ENCODE assay signal across 1 cellular context in genomic region chr5:143338658-143339366, GRCh38.
TF ChIP-seq lines count a peak whose summit lies in the region.

No MANE protein-coding gene starts in this region.

TF ChIP-seq in GM12878, 131 proteins besides CTCF, POLR2A, EP300 and RAD21 (continued from another document):
- no peak for TF ChIP-seq PBX3 (IDR thresholded peaks at IDR 0.05; ENCODE audit: insufficient replicate concordance, low read depth, low read length)
- peak; percentile 66 for TF ChIP-seq CREB1 (IDR thresholded peaks at IDR 0.05; ENCODE audit: low read depth)
- TF ChIP-seq BCLAF1 (IDR thresholded peaks at IDR 0.05) = no peak
- no peak for TF ChIP-seq CEBPZ (IDR thresholded peaks at IDR 0.05; ENCODE audit: low read depth, low read length)
- TF ChIP-seq CEBPB (IDR thresholded peaks at IDR 0.05; ENCODE audit: borderline replicate concordance in 1 of 2, low read depth in 2 of 2, low read length in 2 of 2) = no peak
- TF ChIP-seq CBX5 (IDR thresholded peaks at IDR 0.05; ENCODE audit: low read depth) = no peak
- no peak for TF ChIP-seq HDAC6 (IDR thresholded peaks at IDR 0.05; ENCODE audit: unreplicated experiment)
- TF ChIP-seq SPI1 (IDR thresholded peaks at IDR 0.05; ENCODE audit: borderline replicate concordance, insufficient read depth, low read depth, low read length) = no peak
- TF ChIP-seq ATF7 (IDR thresholded peaks at IDR 0.05; ENCODE audit: low read depth) = peak; percentile 31; the same call in 1 of the 2 replicates
- TF ChIP-seq CUX1 (IDR thresholded peaks at IDR 0.05; ENCODE audit: insufficient replicate concordance, low read depth, low read length) = no peak
